13 cellular contexts compared by ENCODE assay signal in genomic region chr1:92805216-92805615, GRCh38. TPM values are rescaled to one million over a fixed set of nuclear protein-coding genes. Genes with fewer than 3 reads are reported as not detected.
DNase-seq lines count a peak whose midpoint lies in the region; ATAC-seq, FAIRE-seq and TF ChIP-seq lines count a peak whose summit lies in the region.
"Had no signal": no experiment of that assay in that cellular context is flagged by ENCODE, and none has a peak within 500 bp of the region (broad histone marks: within the 10 kb centered on the region; RNA-seq: fewer than 3 reads in every experiment).

No MANE protein-coding gene starts in this region.

- H2BK5ac ChIP-seq in IMR-90 (ENCODE audit: low read depth, low read length, poor library complexity, severe bottlenecking): peak overlapping the region; percentile 85
- H2BK5ac ChIP-seq in H1 (ENCODE audit: low read depth, low read length): no peak overlapping the region

- H3K4me2 ChIP-seq in IMR-90 (ENCODE audit: low read depth, low read length) (peak overlapping the region; percentile 40; the same call in 1 of the 2 replicates), H1 (ENCODE audit: insufficient read depth in 1 of 2, low read depth in 2 of 2, low read length in 2 of 2) (no peak overlapping the region)

- TF ChIP-seq RAD21 in IMR-90 (IDR thresholded peaks at IDR 0.05; ENCODE audit: low read length) (no peak), H1 (IDR thresholded peaks at IDR 0.05 in 1 of 2, conservative IDR thresholded peaks at IDR 0.05 in 1 of 2; ENCODE audit: low read depth in 2 of 2, low read length in 2 of 2) (no peak)

- peak overlapping the region; percentile 67; the same call in 2 of the 3 replicates for H2BK15ac ChIP-seq in IMR-90 (ENCODE audit: low read depth, low read length)
- H2BK15ac ChIP-seq in H1 (ENCODE audit: low read length): no peak overlapping the region

- intact Hi-C loops in IMR-90 (cut with micrococcal nuclease): no loop called here

- no peaks in the 10 kb centered on the region for H3K27me3 Mint-ChIP-seq in mesothelial cell of epicardium (ENCODE audit: low read depth)

- no CpG with 5 or more reads among the region's 1 CpG for WGBS in IMR-90 (ENCODE audit: extremely low coverage in 2 of 2, insufficient read length in 1 of 2), 2 experiments
- WGBS in H1 (ENCODE audit: extremely low coverage in 1 of 2, insufficient coverage in 1 of 2, insufficient read length in 1 of 2, insufficient replicate concordance in 2 of 2, low coverage in 1 of 2, low lambda C conversion rate in 2 of 2, missing lambda C conversion rate in 1 of 2), 2 experiments: 91% methylated on average over 1 of the region's 1 CpG; no CpG with 5 or more reads in 1 of the 2 experiments

- no peak overlapping the region for H2BK12ac ChIP-seq in H1 (ENCODE audit: low read depth, low read length)

- H3K36me3 Mint-ChIP-seq in mesothelial cell of epicardium: no peaks in the 10 kb centered on the region

- H3K23ac ChIP-seq in IMR-90 (ENCODE audit: low read depth, low read length) (peak overlapping the region; percentile 87; the same call in 1 of the 2 replicates), H1 (ENCODE audit: insufficient read length) (no peak overlapping the region)

- H2AFZ ChIP-seq in IMR-90 (replicated peaks; ENCODE audit: low read length, poor library complexity) (peak overlapping the region; percentile 68), H1 (ENCODE audit: low read length) (0 out of 2 replicates have a peak overlapping the region, but pooled peaks have one; percentile 1)

- POLR2A ChIA-PET in IMR-90 (lab: Charles Lee; ENCODE audit: unreplicated experiment): interaction anchor here (0.7 kb wide), 2 partner anchors 30 to 33 kb away, joined by 3 to 15 read pairs; no protein-coding TSS in a partner anchor
- POLR2A ChIA-PET in H1 (lab: Charles Lee; ENCODE audit: partially characterized antibody): interaction anchor here (0.8 to 1.9 kb wide), 3 partner anchors 9 to 17 kb away, joined by 3 to 6 read pairs (median 3); no protein-coding TSS in a partner anchor

- no peak overlapping the region for H3K4me3 ChIP-seq in IMR-90 (ENCODE audit: insufficient read depth, low read depth, low read length)
- H3K4me3 ChIP-seq in H1 (ENCODE audit: extremely low read depth in 1 of 4, insufficient read depth in 2 of 4, low read depth in 3 of 4, low read length in 4 of 4): no peak overlapping the region
- H3K4me3 ChIP-seq: gastrocnemius medialis had no signal

- H2AK9ac ChIP-seq in IMR-90 (replicated peaks; ENCODE audit: low read depth, low read length, poor library complexity): peak overlapping the region; percentile 85

- CTCF ChIA-PET in IMR-90 (lab: Yijun Ruan, JAX) (no interaction called here), H1 (lab: Charles Lee; ENCODE audit: partially characterized antibody) (no interaction called here)

- H4K91ac ChIP-seq in IMR-90 (ENCODE audit: insufficient read depth, low read depth, low read length) (peak overlapping the region; percentile 92), H1 (replicated peaks; ENCODE audit: insufficient read length, low read length) (no peak overlapping the region)

- no peak for FAIRE-seq in H1 (lab: Jason Lieb, UNC)

- H3K9me3 Mint-ChIP-seq in mesothelial cell of epicardium: peaks cover 24% of the 10 kb centered on the region
- H3K9me3 Mint-ChIP-seq: activated T-helper 1 cell treated with anti-CD3 and anti-CD28 coated beads, Interleukin-12 subunit alpha, Interleukin-12 subunit beta, Interleukin-2, Interleukin-4 antibody, amounts not matched to agents 30 ng/mL and 10 ng/mL and 1 ng/mL, durations not matched to agents 14 hours and 24 hours and 36 hours had no signal

- DNase-seq in IMR-90: peak; percentile 26
- DNase-seq in H1 (ENCODE audit: low read depth in 1 of 2, low spot score in 2 of 2): no peak
- no peak for DNase-seq in mesothelial cell of epicardium (ENCODE audit: low spot score in 2 of 2, unreplicated experiment in 2 of 2)
- no peak for DNase-seq in NCI-H345 (lab: John Stamatoyannopoulos, UW)
- no peak for DNase-seq in NAMALWA (ENCODE audit: low spot score)
- DNase-seq in activated CD4-positive, CD25-positive, alpha-beta regulatory T cell (lab: John Stamatoyannopoulos, UW): no peak
- DNase-seq: effector CD8-positive, alpha-beta T cell; NCI-H2171 treated with DMSO at 0.1 percent for 48 hours; SHP77 treated with DMSO at 0.1 percent for 48 hours had no signal

- no peaks in the 10 kb centered on the region for H3K9me3 ChIP-seq in IMR-90 (ENCODE audit: control insufficient read depth, insufficient read depth, low read length)
- no peaks in the 10 kb centered on the region for H3K9me3 ChIP-seq in H1 (ENCODE audit: insufficient read depth in 2 of 2, low read depth in 1 of 2, low read length in 1 of 2)
- H3K9me3 ChIP-seq: gastrocnemius medialis had no signal

- no peak overlapping the region for H3K4me3 Mint-ChIP-seq in mesothelial cell of epicardium
- H3K4me3 Mint-ChIP-seq: activated T-helper 1 cell treated with anti-CD3 and anti-CD28 coated beads, Interleukin-12 subunit alpha, Interleukin-12 subunit beta, Interleukin-2, Interleukin-4 antibody, amounts not matched to agents 30 ng/mL and 10 ng/mL and 1 ng/mL, durations not matched to agents 14 hours and 24 hours and 36 hours had no signal

- H3K79me1 ChIP-seq in IMR-90 (ENCODE audit: low read depth in 1 of 2, low read length in 2 of 2) (0 out of 4 replicates have a peak, but pooled peaks cover 0 to 6% of the 10 kb centered on the region in 2 experiments), H1 (ENCODE audit: low read depth, low read length) (no peaks in the 10 kb centered on the region)

- peak overlapping the region; percentile 69 for H2AK5ac ChIP-seq in IMR-90 (ENCODE audit: low read depth, low read length)
- no peak overlapping the region for H2AK5ac ChIP-seq in H1 (ENCODE audit: low read depth, low read length)

- H2BK20ac ChIP-seq in IMR-90 (ENCODE audit: low read depth, low read length) (peak overlapping the region; percentile 89), H1 (ENCODE audit: low read length) (no peak overlapping the region)

- peak overlapping the region; percentile 55 for H3K27ac ChIP-seq in 22Rv1
- H3K27ac ChIP-seq in IMR-90 (ENCODE audit: insufficient read depth, low read length): peak overlapping the region; percentile 85
- no peak overlapping the region for H3K27ac ChIP-seq in H1 (ENCODE audit: low read depth, low read length)
- H3K27ac ChIP-seq: gastrocnemius medialis had no signal

- peak overlapping the region; percentile 90 for H3K27ac Mint-ChIP-seq in mesothelial cell of epicardium
- H3K27ac Mint-ChIP-seq: activated T-helper 1 cell treated with anti-CD3 and anti-CD28 coated beads, Interleukin-12 subunit alpha, Interleukin-12 subunit beta, Interleukin-2, Interleukin-4 antibody, amounts not matched to agents 30 ng/mL and 10 ng/mL and 1 ng/mL, durations not matched to agents 14 hours and 24 hours and 36 hours had no signal

- peak overlapping the region; percentile 95 for H2BK120ac ChIP-seq in IMR-90 (ENCODE audit: low read depth, low read length)
- H2BK120ac ChIP-seq in H1 (replicated peaks; ENCODE audit: low read depth, low read length): no peak overlapping the region

- in situ Hi-C loops in IMR-90 (cut with MboI; ENCODE audit: low sequenced_read_pairs): no loop called here

- TF ChIP-seq POLR2A in IMR-90 (IDR thresholded peaks at IDR 0.05; ENCODE audit: low read depth, low read length) (no peak), H1 (IDR thresholded peaks at IDR 0.05; ENCODE audit: control extremely low read depth in 1 of 2, low read depth in 2 of 2, low read length in 2 of 2) (no peak)

- H3K36me3 ChIP-seq in IMR-90 (ENCODE audit: control insufficient read depth, insufficient read depth, low read length): no peaks in the 10 kb centered on the region
- H3K36me3 ChIP-seq in H1 (ENCODE audit: control insufficient read depth in 2 of 4, insufficient read depth in 4 of 4, low read length in 3 of 4): no peaks in the 10 kb centered on the region
- H3K36me3 ChIP-seq: gastrocnemius medialis had no signal

- H3K4me1 Mint-ChIP-seq in mesothelial cell of epicardium: peaks cover 6% of the 10 kb centered on the region

- H4K20me1 ChIP-seq in IMR-90 (ENCODE audit: insufficient read depth, low read length) (no peaks in the 10 kb centered on the region), H1 (replicated peaks in 1 of 2; ENCODE audit: control insufficient read depth in 1 of 2, insufficient read depth in 2 of 2, low read length in 2 of 2) (no peaks in the 10 kb centered on the region)

- TF ChIP-seq CTCF in 22Rv1 (IDR thresholded peaks at IDR 0.05) (no peak), IMR-90 (conservative IDR thresholded peaks at IDR 0.05; ENCODE audit: low read depth, low read length) (no peak), H1 (IDR thresholded peaks at IDR 0.05; ENCODE audit: control extremely low read depth in 1 of 3, insufficient read depth in 1 of 3, low read depth in 1 of 3, low read length in 3 of 3) (no peak), mesothelial cell of epicardium (IDR thresholded peaks at IDR 0.05; ENCODE audit: unreplicated experiment) (no peak)

- no peaks in the 10 kb centered on the region for H3K23me2 ChIP-seq in H1 (ENCODE audit: low read depth, low read length)

- no TSS peak for BruUV-seq in IMR-90 (replicated peaks; lab: Mats Ljungman, UMichigan)

- dilution Hi-C loops in IMR-90 (cut with HindIII; ENCODE audit: low sequenced_read_pairs, unreplicated experiment): no loop called here

- H3K27me3 ChIP-seq in IMR-90 (ENCODE audit: control insufficient read depth, insufficient read depth, low read length) (no peaks in the 10 kb centered on the region), H1 (replicated peaks in 1 of 4; ENCODE audit: control insufficient read depth in 3 of 4, extremely low read depth in 1 of 4, insufficient read depth in 3 of 4, low read length in 3 of 4) (no peaks in the 10 kb centered on the region)
- H3K27me3 ChIP-seq: gastrocnemius medialis had no signal

- ATAC-seq in IMR-90 (ENCODE audit: low read depth) (no peak), GM21381 (IDR thresholded peaks at IDR 0.05; ENCODE audit: unreplicated experiment) (no peak)

- H3K4ac ChIP-seq in IMR-90 (ENCODE audit: low read depth, low read length) (peak overlapping the region; percentile 92), H1 (replicated peaks; ENCODE audit: insufficient read length, low read depth, low read length) (no peak overlapping the region)

- H3K9me1 ChIP-seq in IMR-90 (ENCODE audit: insufficient read depth, low read length): peaks cover 3% of the 10 kb centered on the region; the same call in 1 of the 2 replicates

- H3K79me2 ChIP-seq in H1 (ENCODE audit: control insufficient read depth in 1 of 2, insufficient read depth in 2 of 2, low read length in 2 of 2): no peaks in the 10 kb centered on the region

- H4K5ac ChIP-seq in IMR-90 (ENCODE audit: low read depth, low read length): peak overlapping the region; percentile 92
- H4K5ac ChIP-seq in H1 (ENCODE audit: insufficient read length, low read depth, low read length): no peak overlapping the region

- peaks cover 6% of the 10 kb centered on the region for H3K4me1 ChIP-seq in IMR-90 (ENCODE audit: control insufficient read depth, insufficient read depth, low read length)
- no peaks in the 10 kb centered on the region for H3K4me1 ChIP-seq in H1 (replicated peaks in 1 of 4; ENCODE audit: control insufficient read depth in 3 of 4, insufficient read depth in 4 of 4, low read length in 3 of 4)
- H3K4me1 ChIP-seq: gastrocnemius medialis had no signal

- peak overlapping the region; percentile 95 for H3K14ac ChIP-seq in IMR-90 (replicated peaks; ENCODE audit: low read depth, low read length)
- no peak overlapping the region for H3K14ac ChIP-seq in H1 (ENCODE audit: insufficient read length)

- H3K18ac ChIP-seq in IMR-90 (ENCODE audit: low read depth, low read length) (peak overlapping the region; percentile 97), H1 (ENCODE audit: extremely low read depth, low read length) (no peak overlapping the region)

- no peak for TF ChIP-seq EP300 in H1 (IDR thresholded peaks at IDR 0.05; ENCODE audit: borderline replicate concordance in 1 of 2, low read depth in 2 of 2, low read length in 2 of 2)

- no peak overlapping the region for H3K9ac ChIP-seq in IMR-90 (ENCODE audit: low read depth, low read length)
- H3K9ac ChIP-seq in H1 (replicated peaks in 1 of 4; ENCODE audit: extremely low read depth in 1 of 4, low read depth in 3 of 4, low read length in 3 of 4): no peak overlapping the region

- H4K8ac ChIP-seq in IMR-90 (ENCODE audit: low read depth in 2 of 2, low read length in 2 of 2) (peak overlapping the region; percentile 57 to 94), H1 (ENCODE audit: extremely low read depth, insufficient read depth, low read length) (no peak overlapping the region)

- peak overlapping the region; percentile 64; the same call in 1 of the 2 replicates for H3K56ac ChIP-seq in IMR-90 (ENCODE audit: extremely low read depth, insufficient read depth, low read length)
- no peak overlapping the region for H3K56ac ChIP-seq in H1 (replicated peaks; ENCODE audit: insufficient read length, low read depth, low read length)

RNA-seq across cellular contexts. Expression of gene EVI5, which starts 20.3 kb away (rescaled TPM):
- 26.9 and 54.4 TPM in 2 replicates for total RNA-seq in IMR-90 (2012; rRNA removed)
- 10.2 and 13.9 TPM in 2 replicates for polyA plus RNA-seq in IMR-90 (2012; rRNA removed)
- polyA plus RNA-seq in IMR-90 (2012; cell fraction: cytosol; rRNA removed): 2.6 and 3.4 TPM in 2 replicates
- polyA plus RNA-seq in IMR-90 (2012; cell fraction: nucleus; rRNA removed; ENCODE audit: low replicate concordance): 1.7 and 10.9 TPM in 2 replicates
- total RNA-seq in H1 (2021; fragmentation: NEBNext Ultra II Directional; extraction: Animal tissue kit (Norgen Biotek cat#: 25700)): 13.7 TPM in 2 replicates
- 1.1 and 1.7 TPM in 2 replicates for polyA plus RNA-seq in H1 (2011; rRNA removed)
- 3.0 TPM for polyA plus RNA-seq in H1 (2011; cell fraction: cytosol; rRNA removed)
- polyA plus RNA-seq in H1 (2011; cell fraction: nucleus; rRNA removed): 6.4 TPM
- 2.0 to 4.4 TPM (median 2.8 TPM) in 4 replicates for polyA plus RNA-seq in H1 (2012, experiment 1 of 2)
- polyA plus RNA-seq in H1 (2012, experiment 2 of 2): 0.07 TPM
- polyA plus RNA-seq in H1 (2013, experiment 1 of 2): 4.4 TPM
- polyA plus RNA-seq in H1 (2013, experiment 2 of 2): 4.7 TPM
- 3.6 and 4.5 TPM in 2 replicates for polyA minus RNA-seq in H1 (2011; rRNA and poly(A)+ RNA removed)
- 6.9 TPM for polyA minus RNA-seq in H1 (2011; cell fraction: cytosol; rRNA and poly(A)+ RNA removed)
- polyA minus RNA-seq in H1 (2011; cell fraction: nucleus; rRNA and poly(A)+ RNA removed): 19.8 TPM
- total RNA-seq in mesothelial cell of epicardium: 37.8 to 40.0 TPM (median 39.2 TPM) in 3 replicates

RNA-seq across cellular contexts. Expression of gene RPL5, which starts 26.6 kb away (rescaled TPM):
- 1,679 and 1,907 TPM in 2 replicates for total RNA-seq in IMR-90 (2012; rRNA removed)
- polyA plus RNA-seq in IMR-90 (2012; rRNA removed): 1,239 and 1,406 TPM in 2 replicates
- 609 and 629 TPM in 2 replicates for polyA plus RNA-seq in IMR-90 (2012; cell fraction: cytosol; rRNA removed)
- polyA plus RNA-seq in IMR-90 (2012; cell fraction: nucleus; rRNA removed; ENCODE audit: low replicate concordance): 99.4 and 681 TPM in 2 replicates
- 1,464 and 1,506 TPM in 2 replicates for total RNA-seq in H1 (2021; fragmentation: NEBNext Ultra II Directional; extraction: Animal tissue kit (Norgen Biotek cat#: 25700))
- polyA plus RNA-seq in H1 (2011; rRNA removed): 945 and 2,034 TPM in 2 replicates
- polyA plus RNA-seq in H1 (2011; cell fraction: cytosol; rRNA removed): 2,075 TPM
- 1,548 TPM for polyA plus RNA-seq in H1 (2011; cell fraction: nucleus; rRNA removed)
- 2,228 to 3,798 TPM (median 2,465 TPM) in 4 replicates for polyA plus RNA-seq in H1 (2012, experiment 1 of 2)
- 744 TPM for polyA plus RNA-seq in H1 (2012, experiment 2 of 2)
- 5,108 TPM for polyA plus RNA-seq in H1 (2013, experiment 1 of 2)
- 4,994 TPM for polyA plus RNA-seq in H1 (2013, experiment 2 of 2)
- 1,367 and 1,617 TPM in 2 replicates for polyA minus RNA-seq in H1 (2011; rRNA and poly(A)+ RNA removed)
- polyA minus RNA-seq in H1 (2011; cell fraction: cytosol; rRNA and poly(A)+ RNA removed): 467 TPM
- 1,625 TPM for polyA minus RNA-seq in H1 (2011; cell fraction: nucleus; rRNA and poly(A)+ RNA removed)
- total RNA-seq in mesothelial cell of epicardium: 1,556 to 1,645 TPM (median 1,628 TPM) in 3 replicates
